In genomic region chr2:62708751-62709150, GRCh38 we compare ENCODE assay signal across 16 cellular contexts. TPM values are rescaled to one million over a fixed set of nuclear protein-coding genes. Genes with fewer than 3 reads are reported as not detected.
DNase-seq lines count a peak whose midpoint lies in the region; ATAC-seq, FAIRE-seq and TF ChIP-seq lines count a peak whose summit lies in the region.
"Had no signal": no experiment of that assay in that cellular context is flagged by ENCODE, and none has a peak within 500 bp of the region (broad histone marks: within the 10 kb centered on the region; RNA-seq: fewer than 3 reads in every experiment).

No MANE protein-coding gene starts in this region.

- H3K27ac ChIP-seq in K562 (ENCODE audit: extremely low read depth, low read depth, low read length) (no peak overlapping the region), liver (ENCODE audit: low read depth in 1 of 2, low read length in 2 of 2) (no peak overlapping the region)
- H3K27ac ChIP-seq: adrenal gland, thyroid gland had no signal

- TF ChIP-seq CTCF in K562 (IDR thresholded peaks at IDR 0.05 in 2 of 3, conservative IDR thresholded peaks at IDR 0.05 in 1 of 3; ENCODE audit: insufficient read depth in 2 of 3, low read depth in 1 of 3, low read length in 3 of 3), result no peak
- no peak for TF ChIP-seq CTCF in liver (IDR thresholded peaks at IDR 0.05; ENCODE audit: low read depth, low read length, missing input control)
- TF ChIP-seq CTCF in type B pancreatic cell (conservative IDR thresholded peaks at IDR 0.05), result no peak

- no peak overlapping the region for H3K4me3 Mint-ChIP-seq in activated CD4-positive, alpha-beta T cell treated with anti-CD3 and anti-CD28 coated beads for 36 hours
- peak overlapping the region; percentile 68 for H3K4me3 Mint-ChIP-seq in type B pancreatic cell
- H3K4me3 Mint-ChIP-seq: dendritic cell treated with granulocyte-macrophage colony-stimulating factor and Interleukin-4, amounts not matched to agents 40 ng/mL and 50 ng/mL, for 4 days had no signal

- H3K27me3 ChIP-seq in K562 (ENCODE audit: control insufficient read depth in 2 of 2, insufficient read depth in 2 of 2, low read length in 2 of 2) (no peaks in the 10 kb centered on the region), liver (ENCODE audit: control insufficient read depth in 4 of 4, insufficient read depth in 4 of 4, low read length in 3 of 4) (no peaks in the 10 kb centered on the region)
- H3K27me3 ChIP-seq: adrenal gland, thyroid gland had no signal

- no peak for TF ChIP-seq EP300 in K562 (IDR thresholded peaks at IDR 0.05; ENCODE audit: low read length)

- peak overlapping the region; percentile 0; the same call in 1 of the 2 replicates for H3K4me2 ChIP-seq in K562 (ENCODE audit: insufficient read depth, low read length)

- DNase-seq in activated CD4-positive, alpha-beta T cell treated with anti-CD3 and anti-CD28 coated beads for 36 hours, result no peak
- DNase-seq in activated CD4-positive, alpha-beta T cell treated with anti-CD3 and anti-CD28 coated beads, Interleukin-2, amount 50 U/mL, for 1 hour, result no peak
- DNase-seq in K562 (ENCODE audit: extremely low read depth in 1 of 4, low spot score in 3 of 4) (no peak), type B pancreatic cell (ENCODE audit: extremely low spot score, unreplicated experiment) (no peak), GM19240 (ENCODE audit: insufficient read length, low spot score) (no peak), NCI-H2227 treated with DMSO at 0.1 percent for 48 hours (lab: John Stamatoyannopoulos, UW) (no peak), H54 (ENCODE audit: insufficient read length, low spot score) (no peak)
- DNase-seq: activated CD4-positive, alpha-beta T cell treated with anti-CD3 and anti-CD28 coated beads for 1 hour; activated T-cell treated with anti-CD3 and anti-CD28 coated beads, Interleukin-2, amount 50 U/mL, for 1 hour; adrenal gland; kidney glomerular epithelial cell; NCI-H2171; T-helper 1 cell; thyroid gland had no signal

- H3K9me3 ChIP-seq in K562 (replicated peaks; ENCODE audit: control insufficient read depth, insufficient read depth, low read depth, low read length) (no peaks in the 10 kb centered on the region), liver (ENCODE audit: control insufficient read depth in 4 of 4, low read length in 3 of 4) (no peaks in the 10 kb centered on the region)
- H3K9me3 ChIP-seq: adrenal gland, thyroid gland had no signal

- FAIRE-seq in K562 (lab: Jason Lieb, UNC), result no peak
- no peak for FAIRE-seq in H54 (lab: Jason Lieb, UNC)

- H3K36me3 ChIP-seq in K562 (ENCODE audit: control insufficient read depth, insufficient read depth, low read length) (peaks cover 34% of the 10 kb centered on the region), liver (ENCODE audit: control insufficient read depth in 4 of 4, insufficient read depth in 3 of 4, low read depth in 1 of 4, low read length in 3 of 4) (peaks cover 0 to 6% (median 4%) of the 10 kb centered on the region in 4 donors)
- H3K36me3 ChIP-seq: adrenal gland, thyroid gland had no signal

- no TSS peak for BruUV-seq in K562 (replicated peaks; lab: Mats Ljungman, UMichigan)

- no peak for ATAC-seq in activated CD4-positive, alpha-beta T cell treated with anti-CD3 and anti-CD28 coated beads for 36 hours
- no peak for ATAC-seq in K562

- CTCF ChIA-PET in activated CD4-positive, alpha-beta T cell treated with anti-CD3 and anti-CD28 coated beads for 36 hours (lab: Charles Lee), result interaction anchor here (0.7 to 1.3 kb wide), 2 partner anchors 11 to 107 kb away, joined by 3 to 4 read pairs; no protein-coding TSS in a partner anchor
- CTCF ChIA-PET in K562 (lab: Yijun Ruan, JAX; ENCODE audit: low intra/inter-chr PET ratio), result no interaction called here

- TF ChIP-seq RAD21 in K562 (CRISPR knock-in tag; conservative IDR thresholded peaks at IDR 0.05 in 1 of 2, IDR thresholded peaks at IDR 0.05 in 1 of 2), result no peak
- TF ChIP-seq RAD21 in liver (IDR thresholded peaks at IDR 0.05), result no peak

- WGBS in K562 (ENCODE audit: insufficient coverage, low coverage, missing lambda C conversion rate), result 88% methylated on average over 1 of the region's 1 CpG
- 45% methylated on average over 1 of the region's 1 CpG for WGBS in liver

- H3K9ac ChIP-seq in K562 (ENCODE audit: insufficient read depth in 1 of 2, low read depth in 2 of 2, low read length in 2 of 2), result no peak overlapping the region
- no peak overlapping the region for H3K9ac ChIP-seq in liver (ENCODE audit: low read depth in 1 of 2, low read length in 2 of 2)

- peak overlapping the region; percentile 8 for H3K27ac Mint-ChIP-seq in activated CD4-positive, alpha-beta T cell treated with anti-CD3 and anti-CD28 coated beads for 36 hours
- no peak overlapping the region for H3K27ac Mint-ChIP-seq in type B pancreatic cell
- H3K27ac Mint-ChIP-seq: dendritic cell treated with granulocyte-macrophage colony-stimulating factor and Interleukin-4, amounts not matched to agents 40 ng/mL and 50 ng/mL, for 4 days had no signal

- peaks cover 59% of the 10 kb centered on the region for H3K79me2 ChIP-seq in K562 (ENCODE audit: control insufficient read depth, insufficient read depth, low read length)

- POLR2A ChIA-PET in activated CD4-positive, alpha-beta T cell treated with anti-CD3 and anti-CD28 coated beads for 36 hours (lab: Charles Lee), result no interaction called here
- POLR2A ChIA-PET in K562 (lab: Yijun Ruan, JAX), result no interaction called here

- intact Hi-C loops in activated CD4-positive, alpha-beta T cell treated with anti-CD3 and anti-CD28 coated beads for 36 hours (cut with DNase I, micrococcal nuclease), result loop anchor here (5.0 to 10.0 kb wide), 3 partner anchors 251 to 1014 kb away; partner anchors contain the start of gene B3GNT2 (in 1 of the 2)
- intact Hi-C loops in K562 (cut with micrococcal nuclease), result loop anchor here (5.0 kb wide), 2 partner anchors 201 to 251 kb away; partner anchors contain the start of gene TMEM17

- in situ Hi-C loops in K562 (cut with MboI), result no loop called here

- peaks cover 16% of the 10 kb centered on the region for H3K36me3 Mint-ChIP-seq in activated CD4-positive, alpha-beta T cell treated with anti-CD3 and anti-CD28 coated beads for 36 hours (ENCODE audit: low read depth)
- H3K36me3 Mint-ChIP-seq in type B pancreatic cell, result peaks cover 10% of the 10 kb centered on the region

- H3K4me3 ChIP-seq in K562, result no peak overlapping the region
- peak overlapping the region in 2 of 3 donors; percentile 23 to 37 for H3K4me3 ChIP-seq in liver (ENCODE audit: low read depth in 1 of 3, low read length in 3 of 3)
- H3K4me3 ChIP-seq: thyroid gland had no signal

- no peaks in the 10 kb centered on the region for H4K20me1 ChIP-seq in K562 (replicated peaks; ENCODE audit: control insufficient read depth, insufficient read depth, low read length)

- peaks cover 5% of the 10 kb centered on the region for H3K9me3 Mint-ChIP-seq in activated CD4-positive, alpha-beta T cell treated with anti-CD3 and anti-CD28 coated beads for 36 hours (ENCODE audit: low read depth)
- peaks cover 6% of the 10 kb centered on the region for H3K9me3 Mint-ChIP-seq in type B pancreatic cell
- H3K9me3 Mint-ChIP-seq: dendritic cell treated with granulocyte-macrophage colony-stimulating factor and Interleukin-4, amounts not matched to agents 40 ng/mL and 50 ng/mL, for 4 days had no signal

- TF ChIP-seq POLR2A in K562 (conservative IDR thresholded peaks at IDR 0.05) (no peak), H54 (IDR thresholded peaks at IDR 0.05; ENCODE audit: low read depth, low read length) (no peak)

- H2AFZ ChIP-seq in K562 (ENCODE audit: low read depth, low read length), result no peak overlapping the region

- H3K9me1 ChIP-seq in K562 (ENCODE audit: control insufficient read depth, insufficient read depth, low read length), result no peaks in the 10 kb centered on the region

- peaks cover 0 to 20% of the 10 kb centered on the region in 2 experiments; a peak in 2 of 5 replicates for H3K4me1 ChIP-seq in K562 (replicated peaks in 1 of 2; ENCODE audit: control insufficient read depth in 2 of 2, insufficient read depth in 2 of 2, low read length in 2 of 2)
- H3K4me1 ChIP-seq in liver (ENCODE audit: control insufficient read depth in 4 of 4, insufficient read depth in 4 of 4, low read length in 3 of 4), result peaks cover 6 to 65% (median 43%) of the 10 kb centered on the region in 4 donors

- H3K4me1 Mint-ChIP-seq in activated CD4-positive, alpha-beta T cell treated with anti-CD3 and anti-CD28 coated beads for 36 hours, result peaks cover 31% of the 10 kb centered on the region
- peaks cover 25% of the 10 kb centered on the region for H3K4me1 Mint-ChIP-seq in type B pancreatic cell (ENCODE audit: unreplicated experiment)

- H3K27me3 Mint-ChIP-seq in activated CD4-positive, alpha-beta T cell treated with anti-CD3 and anti-CD28 coated beads for 36 hours, result no peaks in the 10 kb centered on the region
- H3K27me3 Mint-ChIP-seq in type B pancreatic cell, result no peaks in the 10 kb centered on the region
- H3K27me3 Mint-ChIP-seq: dendritic cell treated with granulocyte-macrophage colony-stimulating factor and Interleukin-4, amounts not matched to agents 40 ng/mL and 50 ng/mL, for 4 days had no signal

TF ChIP-seq in K562, 482 proteins besides CTCF, POLR2A, EP300 and RAD21 (continues in another document):
- TF ChIP-seq CREBBP (IDR thresholded peaks at IDR 0.05; ENCODE audit: low read depth, low read length), result no peak

TF ChIP-seq in liver, 16 proteins besides CTCF, POLR2A, EP300 and RAD21:
- TF ChIP-seq FOXA2 (IDR thresholded peaks at IDR 0.05) (no peak), NR2F2 (IDR thresholded peaks at IDR 0.05) (no peak)

RNA-seq across cellular contexts. Expression of gene EHBP1, which starts 3.2 kb away (rescaled TPM):
- total RNA-seq in activated CD4-positive, alpha-beta T cell treated with anti-CD3 and anti-CD28 coated beads for 36 hours, result 10 to 100 TPM; 27.3 to 28.5 TPM
- 56.2 and 142 TPM in 2 replicates for total RNA-seq in K562 (2011; cell fraction: chromatin; rRNA removed; ENCODE audit: low replicate concordance)
- 22.2 and 34.2 TPM in 2 replicates for total RNA-seq in K562 (2011; cell fraction: nucleolus; rRNA removed)
- 48.4 and 56.4 TPM in 2 replicates for total RNA-seq in K562 (2011; cell fraction: nucleoplasm; rRNA removed)
- total RNA-seq in K562 (2014; rRNA removed) (18.0 and 19.3 TPM in 2 replicates), K562 (2014; rRNA removed; fragmentation: Illumina TruSeq; extraction: Trizol) (26.4 and 29.4 TPM in 2 replicates), K562 (2015; rRNA removed; fragmentation: Illumina TruSeq; extraction: Trizol) (18.8 and 23.3 TPM in 2 replicates), K562 (2021) (23.5 and 25.7 TPM in 2 replicates), liver (10 to 100 TPM; 20.2 to 85.8 TPM), type B pancreatic cell (ENCODE audit: low replicate concordance) (59.2 and 60.0 TPM in 2 replicates)
- polyA plus RNA-seq in K562 (2011; rRNA removed) (17.1 and 19.2 TPM in 2 replicates), K562 (2014; fragmentation: Illumina TruSeq; extraction: Trizol) (22.0 and 26.6 TPM in 2 replicates), K562 (2014; fragmentation: Nextera tagmentation; extraction: Ambion mirVana) (1 to 10 TPM; 8.9 to 9.6 TPM), K562 (2014; rRNA removed) (18.4 and 18.5 TPM in 2 replicates), liver (10 to 100 TPM; 16.6 to 28.5 TPM)
- polyA plus RNA-seq in K562 (2011; cell fraction: cytosol; rRNA removed), result 3.4 and 7.1 TPM in 2 replicates
- 20.8 and 21.1 TPM in 2 replicates for polyA plus RNA-seq in K562 (2011; cell fraction: nucleus; rRNA removed)
- 18.0 and 20.8 TPM in 2 replicates for polyA plus RNA-seq in K562 (2012)
- 66.7 and 79.8 TPM in 2 replicates for polyA minus RNA-seq in K562 (2011; rRNA and poly(A)+ RNA removed)
- polyA minus RNA-seq in K562 (2011; cell fraction: cytosol; rRNA and poly(A)+ RNA removed), result 13.6 and 15.0 TPM in 2 replicates
- polyA minus RNA-seq in K562 (2011; cell fraction: nucleus; rRNA and poly(A)+ RNA removed), result 41.3 and 76.3 TPM in 2 replicates
